Comparison of ENCODE assay signal across 33 cellular contexts in genomic region chr2:184268900-184269299, GRCh38.
"Had no signal": no experiment of that assay in that cellular context is flagged by ENCODE, and none has a peak within 500 bp of the region (broad histone marks: within the 10 kb centered on the region; RNA-seq: fewer than 3 reads in every experiment).

No MANE protein-coding gene starts in this region.

- H3K9me3 ChIP-seq: body of pancreas, breast epithelium had no signal

- H3K4me1 ChIP-seq: adrenal gland, body of pancreas, breast epithelium had no signal

- H3K36me3 ChIP-seq: adrenal gland, brain microvascular endothelial cell, breast epithelium had no signal

- H3K27me3 ChIP-seq: adrenal gland, body of pancreas, brain microvascular endothelial cell, breast epithelium had no signal

- H3K27ac ChIP-seq: adrenal gland, body of pancreas, brain microvascular endothelial cell, breast epithelium, VCaP had no signal

- FAIRE-seq: astrocyte, TTC549 had no signal

- ATAC-seq: activated CD8-positive, alpha-beta T cell treated with anti-CD3 and anti-CD28 coated beads for 36 hours; activated naive CD4-positive, alpha-beta T cell treated with anti-CD3 and anti-CD28 coated beads, Interleukin-2, amount 50 U/mL, for 72 hours; activated T-cell treated with anti-CD3 and anti-CD28 coated beads, Interleukin-2, amount 50 U/mL, for 4 hours; activated T-cell treated with anti-CD3 and anti-CD28 coated beads, Interleukin-2, amount 50 U/mL, for 72 hours; activated T-helper 17 cell treated with anti-CD3 and anti-CD28 coated beads, Interleukin-2, amount 50 U/mL, for 72 hours; body of pancreas had no signal

- H3K4me3 ChIP-seq: adrenal gland, body of pancreas, breast epithelium had no signal

- DNase-seq: activated B cell treated with CpG ODN at 0.5 μM for 24 hours; activated CD4-positive, alpha-beta memory T cell treated with anti-CD3 and anti-CD28 coated beads for 36 hours; activated CD4-positive, alpha-beta T cell treated with anti-CD3 and anti-CD28 coated beads for 4 hours; activated CD4-positive, alpha-beta T cell treated with anti-CD3 and anti-CD28 coated beads, Interleukin-2, amount 10 ng/mL, durations not matched to agents 24 days and 14 days; activated CD4-positive, alpha-beta T cell treated with anti-CD3 and anti-CD28 coated beads, Interleukin-2, amount 50 U/mL, for 1 hour; activated CD4-positive, alpha-beta T cell treated with anti-CD3 and anti-CD28 coated beads, Interleukin-2, amount 50 U/mL, for 4 hours; activated CD4-positive, CD25-positive, alpha-beta regulatory T cell treated with anti-CD3 and anti-CD28 coated beads, Interleukin-2, amount 50 U/mL, for 72 hours; activated CD8-positive, alpha-beta memory T cell treated with anti-CD3 and anti-CD28 coated beads, Interleukin-2, amount 50 U/mL, for 4 hours; activated CD8-positive, alpha-beta T cell treated with anti-CD3 and anti-CD28 coated beads for 36 hours; activated effector memory CD4-positive, alpha-beta T cell treated with anti-CD3 and anti-CD28 coated beads, Interleukin-2, amount 50 U/mL, for 16 hours; activated gamma-delta T cell treated with Interleukin-2 at 50 U/mL for 16 hours; activated naive CD4-positive, alpha-beta T cell; activated naive CD4-positive, alpha-beta T cell treated with anti-CD3 and anti-CD28 coated beads for 36 hours; activated naive CD4-positive, alpha-beta T cell treated with anti-CD3 and anti-CD28 coated beads, Interleukin-2, amount 50 U/mL, for 16 hours; activated naive CD8-positive, alpha-beta T cell treated with anti-CD3 and anti-CD28 coated beads for 36 hours; activated T-cell treated with anti-CD3 and anti-CD28 coated beads for 4 hours; activated T-cell treated with anti-CD3 and anti-CD28 coated beads, Interleukin-2, amount 50 U/mL, for 1 hour; activated T-cell treated with anti-CD3 and anti-CD28 coated beads, Interleukin-2, amount 50 U/mL, for 4 hours; activated T-cell treated with anti-CD3 and anti-CD28 coated beads, Interleukin-2, amount 50 U/mL, for 72 hours; adrenal gland; amniotic stem cell; aorta; body of pancreas; brain microvascular endothelial cell; central memory CD4-positive, alpha-beta T cell; T-helper 2 cell; T-helper 9 cell had no signal
